In genomic region chr19:19507354-19507753, GRCh38 we compare ENCODE assay signal across 32 cellular contexts. TPM values are rescaled to one million over a fixed set of nuclear protein-coding genes. Genes with fewer than 3 reads are reported as not detected.
"Had no signal": no experiment of that assay in that cellular context is flagged by ENCODE, and none has a peak within 500 bp of the region (broad histone marks: within the 10 kb centered on the region; RNA-seq: fewer than 3 reads in every experiment).

No MANE protein-coding gene starts in this region.

- H3K27me3 Mint-ChIP-seq: activated CD4-positive, alpha-beta T cell treated with anti-CD3 and anti-CD28 coated beads for 36 hours; activated CD4-positive, alpha-beta T cell treated with anti-CD3 and anti-CD28 coated beads, Interleukin-2, amount 10 ng/mL, durations not matched to agents 7 days and 5 days; activated naive CD8-positive, alpha-beta T cell treated with anti-CD3 and anti-CD28 coated beads, Interleukin-2, amount 10 ng/mL, durations not matched to agents 7 days and 5 days; brain had no signal

- DNase-seq: activated CD4-positive, alpha-beta T cell treated with anti-CD3 and anti-CD28 coated beads for 36 hours; activated CD4-positive, alpha-beta T cell treated with anti-CD3 and anti-CD28 coated beads, Interleukin-2, amount 10 ng/mL, durations not matched to agents 7 days and 5 days; activated CD4-positive, alpha-beta T cell treated with anti-CD3 and anti-CD28 coated beads, Interleukin-2, amount 50 U/mL, for 48 hours; activated CD8-positive, alpha-beta T cell treated with anti-CD3 and anti-CD28 coated beads, Interleukin-2, amount 10 ng/mL, durations not matched to agents 7 days and 5 days; activated gamma-delta T cell treated with Interleukin-2 at 50 U/mL for 16 hours; activated naive CD4-positive, alpha-beta T cell treated with anti-CD3 and anti-CD28 coated beads, Interleukin-2, amount 50 U/mL, for 16 hours; activated naive CD8-positive, alpha-beta T cell treated with anti-CD3 and anti-CD28 coated beads, Interleukin-2, amount 10 ng/mL, durations not matched to agents 7 days and 5 days; activated T-cell treated with anti-CD3 and anti-CD28 coated beads for 4 hours; activated T-cell treated with anti-CD3 and anti-CD28 coated beads, Interleukin-2, amount 50 U/mL, for 4 hours; caudate nucleus; cerebellar nuclear complex; Karpas-422; KBM-7; NCI-H1092; NCI-H1436 treated with DMSO at 0.1 percent for 48 hours; NCI-H1694 treated with DMSO at 0.1 percent for 48 hours; NCI-H2029; NCI-H345; NCI-H524 treated with DMSO at 0.1 percent for 48 hours; PC-3; Peyer's patch; RPMI8226; SHP77 treated with DMSO at 0.1 percent for 48 hours; SK-N-SH had no signal

- H3K27ac Mint-ChIP-seq: activated CD4-positive, alpha-beta T cell treated with anti-CD3 and anti-CD28 coated beads, Interleukin-2, amount 10 ng/mL, durations not matched to agents 7 days and 5 days; activated CD8-positive, alpha-beta T cell treated with anti-CD3 and anti-CD28 coated beads, Interleukin-2, amount 10 ng/mL, durations not matched to agents 7 days and 5 days; activated naive CD8-positive, alpha-beta T cell treated with anti-CD3 and anti-CD28 coated beads, Interleukin-2, amount 10 ng/mL, durations not matched to agents 7 days and 5 days; activated T-helper 1 cell treated with anti-CD3 and anti-CD28 coated beads, Interleukin-12 subunit alpha, Interleukin-12 subunit beta, Interleukin-2, Interleukin-4 antibody, amounts not matched to agents 30 ng/mL and 10 ng/mL and 1 ng/mL, durations not matched to agents 14 hours and 24 hours and 36 hours; T-helper 1 cell treated with Interleukin-12 subunit alpha and Interleukin-12 subunit beta and Interleukin-4 antibody, amounts not matched to agents 30 μg/mL and 1 μg/mL, for 36 hours; T-helper 2 cell treated with Interferon-gamma antibody and Interleukin-4, amounts not matched to agents 5 μg/mL and 100 μg/mL, for 36 hours had no signal

- H3K9me3 ChIP-seq: Peyer's patch, SJSA1, SK-N-SH had no signal

- H3K4me3 ChIP-seq: Peyer's patch, SJSA1 had no signal

- H3K27ac ChIP-seq: Peyer's patch, SJSA1 had no signal

- ATAC-seq: activated CD4-positive, alpha-beta T cell treated with anti-CD3 and anti-CD28 coated beads for 36 hours; activated CD4-positive, CD25-positive, alpha-beta regulatory T cell treated with anti-CD3 and anti-CD28 coated beads, Interleukin-2, amount 50 U/mL, for 24 hours; activated CD8-positive, alpha-beta T cell treated with anti-CD3 and anti-CD28 coated beads, Interleukin-2, amount 10 ng/mL, durations not matched to agents 7 days and 5 days; PC-3 had no signal

- H3K27me3 ChIP-seq: Peyer's patch, SJSA1 had no signal

- H3K4me3 Mint-ChIP-seq: activated CD4-positive, alpha-beta T cell treated with anti-CD3 and anti-CD28 coated beads for 36 hours; activated CD4-positive, alpha-beta T cell treated with anti-CD3 and anti-CD28 coated beads, Interleukin-2, amount 10 ng/mL, durations not matched to agents 7 days and 5 days; activated CD8-positive, alpha-beta T cell treated with anti-CD3 and anti-CD28 coated beads, Interleukin-2, amount 10 ng/mL, durations not matched to agents 7 days and 5 days; activated naive CD8-positive, alpha-beta T cell treated with anti-CD3 and anti-CD28 coated beads, Interleukin-2, amount 10 ng/mL, durations not matched to agents 7 days and 5 days; activated T-cell treated with anti-CD3 and anti-CD28 coated beads, Interleukin-2, amount 50 U/mL, for 4 hours; activated T-helper 1 cell treated with anti-CD3 and anti-CD28 coated beads, Interleukin-12 subunit alpha, Interleukin-12 subunit beta, Interleukin-2, Interleukin-4 antibody, amounts not matched to agents 30 ng/mL and 10 ng/mL and 1 ng/mL, durations not matched to agents 14 hours and 24 hours and 36 hours; brain; T-helper 1 cell treated with Interleukin-12 subunit alpha and Interleukin-12 subunit beta and Interleukin-4 antibody, amounts not matched to agents 30 μg/mL and 1 μg/mL, for 36 hours; T-helper 2 cell treated with Interferon-gamma antibody and Interleukin-4, amounts not matched to agents 5 μg/mL and 100 μg/mL, for 36 hours had no signal

- H3K9ac ChIP-seq: SK-N-SH had no signal

- FAIRE-seq: bronchial epithelial cell, TTC549 had no signal

- H3K4me2 ChIP-seq: SK-N-SH had no signal

- H3K9me3 Mint-ChIP-seq: activated CD4-positive, alpha-beta T cell treated with anti-CD3 and anti-CD28 coated beads, Interleukin-2, amount 10 ng/mL, durations not matched to agents 7 days and 5 days; activated naive CD8-positive, alpha-beta T cell treated with anti-CD3 and anti-CD28 coated beads, Interleukin-2, amount 10 ng/mL, durations not matched to agents 7 days and 5 days; activated T-cell treated with anti-CD3 and anti-CD28 coated beads, Interleukin-2, amount 50 U/mL, for 4 hours; activated T-helper 1 cell treated with anti-CD3 and anti-CD28 coated beads, Interleukin-12 subunit alpha, Interleukin-12 subunit beta, Interleukin-2, Interleukin-4 antibody, amounts not matched to agents 30 ng/mL and 10 ng/mL and 1 ng/mL, durations not matched to agents 14 hours and 24 hours and 36 hours; brain; T-helper 1 cell treated with Interleukin-12 subunit alpha and Interleukin-12 subunit beta and Interleukin-4 antibody, amounts not matched to agents 30 μg/mL and 1 μg/mL, for 36 hours; T-helper 2 cell treated with Interferon-gamma antibody and Interleukin-4, amounts not matched to agents 5 μg/mL and 100 μg/mL, for 36 hours had no signal

- H3K4me1 Mint-ChIP-seq: activated CD4-positive, alpha-beta T cell treated with anti-CD3 and anti-CD28 coated beads for 36 hours; activated CD4-positive, alpha-beta T cell treated with anti-CD3 and anti-CD28 coated beads, Interleukin-2, amount 10 ng/mL, durations not matched to agents 7 days and 5 days; activated naive CD8-positive, alpha-beta T cell treated with anti-CD3 and anti-CD28 coated beads, Interleukin-2, amount 10 ng/mL, durations not matched to agents 7 days and 5 days; brain had no signal

- H3K4me1 ChIP-seq: Peyer's patch, SJSA1 had no signal

RNA-seq across cellular contexts. Expression of gene CILP2, which starts 30.7 kb away (rescaled TPM):
- total RNA-seq: Peyer's patch had no signal
